1 cellular context compared by ENCODE assay signal in genomic region chr12:117059156-117059555, GRCh38.
TF ChIP-seq lines count a peak whose summit lies in the region.

No MANE protein-coding gene starts in this region.

TF ChIP-seq in K562, 482 proteins besides CTCF, POLR2A, EP300 and RAD21:
- TF ChIP-seq ZNF511 (CRISPR knock-in tag; IDR thresholded peaks at IDR 0.05) = no peak
